Comparison of ENCODE assay signal across 30 cellular contexts in the genomic region with DNA sequence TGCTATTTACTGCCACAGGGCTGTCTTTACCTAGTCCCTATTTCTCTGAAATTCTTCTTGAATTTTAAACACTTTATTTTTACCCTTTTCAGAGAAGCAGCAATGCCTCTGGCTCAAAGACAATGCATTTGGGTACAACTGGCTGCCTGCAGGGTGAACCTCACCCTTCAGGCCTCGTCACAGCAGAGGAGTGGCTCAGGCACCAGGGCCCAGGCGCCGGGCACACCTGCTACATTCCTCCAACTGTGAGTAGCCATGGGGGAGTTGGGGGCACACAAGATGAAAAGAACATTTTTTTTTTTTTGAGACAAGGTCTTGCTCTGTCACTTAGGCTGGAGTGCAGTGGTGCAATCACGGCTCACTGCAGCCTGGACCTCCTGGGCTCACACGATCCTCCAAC.
"Had no signal": no experiment of that assay in that cellular context is flagged by ENCODE, and none has a peak within 500 bp of the region (broad histone marks: within the 10 kb centered on the region; RNA-seq: fewer than 3 reads in every experiment).

No MANE protein-coding gene starts in this region.

- H3K36me3 Mint-ChIP-seq: mesothelial cell of epicardium; naive B cell; natural killer cell; neural progenitor cell; stimulated activated naive B cell treated with anti-CD40 and anti-IgM and Interleukin-4, amounts not matched to agents 10 μg/mL and 1 μg/mL and 100 μg/mL, for 72 hours had no signal

- H3K9me3 Mint-ChIP-seq: mesothelial cell of epicardium; naive B cell; natural killer cell; nephron progenitor cell; neural progenitor cell; stimulated activated naive B cell treated with anti-CD40 and anti-IgM and Interleukin-4, amounts not matched to agents 10 μg/mL and 1 μg/mL and 100 μg/mL, for 72 hours had no signal

- H3K27ac Mint-ChIP-seq: mesothelial cell of epicardium; naive B cell; natural killer cell; nephron progenitor cell; neural progenitor cell; progenitor cell of endocrine pancreas; stimulated activated naive B cell treated with anti-CD40 and anti-IgM and Interleukin-4, amounts not matched to agents 10 μg/mL and 1 μg/mL and 100 μg/mL, for 72 hours had no signal

- H3K4me3 Mint-ChIP-seq: mesothelial cell of epicardium; naive B cell; natural killer cell; nephron progenitor cell; neural progenitor cell; stimulated activated naive B cell treated with anti-CD40 and anti-IgM and Interleukin-4, amounts not matched to agents 10 μg/mL and 1 μg/mL and 100 μg/mL, for 72 hours had no signal

- H3K9me3 ChIP-seq: heart right ventricle, left lung, lower lobe of right lung, neutrophil, ovary, right atrium auricular region, stomach, testis, thyroid gland, transverse colon, uterus had no signal

- H3K27me3 Mint-ChIP-seq: progenitor cell of endocrine pancreas had no signal

- H3K27me3 ChIP-seq: hepatocyte, left lung, neural progenitor cell, ovary, right atrium auricular region, stomach, testis, thyroid gland, transverse colon, uterus had no signal

- H3K4me3 ChIP-seq: heart right ventricle, hepatocyte, left lung, lower lobe of right lung, neural progenitor cell, ovary, right atrium auricular region, skin epidermis, stomach, testis, thyroid gland, transverse colon, uterus had no signal

- H3K27ac ChIP-seq: heart right ventricle, hepatocyte, left lung, lower lobe of right lung, neural progenitor cell, neutrophil, ovary, right atrium auricular region, skin epidermis, stomach, testis, thyroid gland, transverse colon, uterus had no signal

- ATAC-seq: heart right ventricle; left colon; left lung; lower lobe of right lung; natural killer cell; sciatic nerve; stimulated activated naive B cell treated with anti-CD40 and anti-IgM and Interleukin-4, amounts not matched to agents 10 μg/mL and 1 μg/mL and 100 μg/mL, for 72 hours; stimulated activated naive CD8-positive, alpha-beta T cell treated with anti-CD3 and anti-CD28 coated beads, Interleukin-15, Interleukin-2, amounts not matched to agents 100 U/mL and 50 U/mL, for 24 hours had no signal

- H3K36me3 ChIP-seq: heart right ventricle, left lung, lower lobe of right lung, neural progenitor cell, neutrophil, ovary, right atrium auricular region, stomach, thyroid gland, transverse colon, uterus had no signal

- DNase-seq: heart right ventricle; left colon; left lung; lower lobe of right lung; mammary epithelial cell; mesendoderm; naive B cell; natural killer cell; nephron progenitor cell; occipital lobe; ovary; stimulated activated CD4-positive, alpha-beta T cell treated with anti-CD3 and anti-CD28 coated beads, Interleukin-12 subunit alpha, Interleukin-12 subunit beta, amount 100 ng/mL, for 4 hours; stimulated activated CD4-positive, alpha-beta T cell treated with anti-CD3 and anti-CD28 coated beads, Interleukin-15, amount 100 ng/mL, for 24 hours; stimulated activated CD4-positive, alpha-beta T cell treated with anti-CD3 and anti-CD28 coated beads, Interleukin-2, amount 100 ng/mL, for 24 hours; stimulated activated CD4-positive, alpha-beta T cell treated with anti-CD3 and anti-CD28 coated beads, Interleukin-4, amount 100 ng/mL, for 1 hour; stimulated activated naive B cell treated with anti-CD40 and anti-IgM and Interleukin-4, amounts not matched to agents 10 μg/mL and 1 μg/mL and 100 μg/mL, for 72 hours; stimulated activated naive CD8-positive, alpha-beta T cell treated with anti-CD3 and anti-CD28 coated beads, Interleukin-15, Interleukin-2, amounts not matched to agents 100 U/mL and 50 U/mL, for 24 hours; stomach; testis; thyroid gland; transverse colon; uterus had no signal

- H3K4me1 ChIP-seq: lower lobe of right lung, neural progenitor cell, right atrium auricular region, testis, uterus had no signal

- H3K4me1 Mint-ChIP-seq: naive B cell had no signal

- H3K9ac ChIP-seq: neural progenitor cell had no signal
